Comparison of ENCODE assay signal across 1 cellular context in genomic region chr1:109586055-109586454, GRCh38.
TF ChIP-seq lines count a peak whose summit lies in the region.

No MANE protein-coding gene starts in this region.

TF ChIP-seq in HepG2, 621 proteins besides CTCF, POLR2A, EP300 and RAD21 (continued from another document and continues in another):
- TF ChIP-seq THAP8 (CRISPR knock-in tag; IDR thresholded peaks at IDR 0.05; ENCODE audit: borderline replicate concordance), result no peak
- TF ChIP-seq TFDP1 (CRISPR knock-in tag; IDR thresholded peaks at IDR 0.05; ENCODE audit: borderline replicate concordance), result no peak
- TF ChIP-seq ZFP41 (CRISPR knock-in tag; IDR thresholded peaks at IDR 0.05; ENCODE audit: borderline replicate concordance), result no peak
- peak; percentile 40; the same call in 1 of the 2 replicates for TF ChIP-seq IRF2 (CRISPR knock-in tag; IDR thresholded peaks at IDR 0.05)
- TF ChIP-seq SALL1 (CRISPR knock-in tag; IDR thresholded peaks at IDR 0.05), result peak; percentile 86; the same call in 1 of the 2 replicates
- peak; percentile 32; the same call in 1 of the 2 replicates for TF ChIP-seq ZNF124 (CRISPR knock-in tag; IDR thresholded peaks at IDR 0.05)
- TF ChIP-seq PBX3 (CRISPR knock-in tag; IDR thresholded peaks at IDR 0.05; ENCODE audit: borderline replicate concordance), result no peak
- TF ChIP-seq KDM3A (CRISPR knock-in tag; IDR thresholded peaks at IDR 0.05; ENCODE audit: low read depth), result no peak
- TF ChIP-seq BATF2 (CRISPR knock-in tag; IDR thresholded peaks at IDR 0.05), result no peak
- TF ChIP-seq EEA1 (CRISPR knock-in tag; IDR thresholded peaks at IDR 0.05; ENCODE audit: borderline replicate concordance), result no peak
- TF ChIP-seq ZC3H4 (CRISPR knock-in tag; IDR thresholded peaks at IDR 0.05; ENCODE audit: borderline replicate concordance), result no peak
- TF ChIP-seq ZSCAN9 (CRISPR knock-in tag; IDR thresholded peaks at IDR 0.05; ENCODE audit: borderline replicate concordance), result 0 out of 2 replicates have a peak, but pooled peaks have one; percentile 20
- peak; percentile 50; the same call in 1 of the 2 replicates for TF ChIP-seq TCF7 (IDR thresholded peaks at IDR 0.05; ENCODE audit: low read depth)
- no peak for TF ChIP-seq ZNF232 (CRISPR knock-in tag; IDR thresholded peaks at IDR 0.05; ENCODE audit: borderline replicate concordance)
- TF ChIP-seq RFX3 (CRISPR knock-in tag; IDR thresholded peaks at IDR 0.05), result no peak
- TF ChIP-seq ZNF605 (CRISPR knock-in tag; IDR thresholded peaks at IDR 0.05), result no peak
- no peak for TF ChIP-seq ZNF770 (CRISPR knock-in tag; IDR thresholded peaks at IDR 0.05)
- 0 out of 2 replicates have a peak, but pooled peaks have one; percentile 17 for TF ChIP-seq RERE (CRISPR knock-in tag; IDR thresholded peaks at IDR 0.05; ENCODE audit: low read depth)
- TF ChIP-seq FOXJ3 (CRISPR knock-in tag; IDR thresholded peaks at IDR 0.05; ENCODE audit: borderline replicate concordance), result peak; percentile 35; the same call in 1 of the 2 replicates
- peak; percentile 23; the same call in 1 of the 2 replicates for TF ChIP-seq MLX (CRISPR knock-in tag; IDR thresholded peaks at IDR 0.05)
- TF ChIP-seq ZNF615 (CRISPR knock-in tag; IDR thresholded peaks at IDR 0.05; ENCODE audit: borderline replicate concordance), result no peak
- no peak for TF ChIP-seq EHMT2 (IDR thresholded peaks at IDR 0.05; ENCODE audit: borderline replicate concordance, low read depth, low read length)
- TF ChIP-seq ZNF263 (CRISPR knock-in tag; IDR thresholded peaks at IDR 0.05), result no peak
- no peak for TF ChIP-seq ZNF160 (CRISPR knock-in tag; IDR thresholded peaks at IDR 0.05)
- TF ChIP-seq ZNF577 (CRISPR knock-in tag; IDR thresholded peaks at IDR 0.05; ENCODE audit: borderline replicate concordance, low read depth), result no peak
- no peak for TF ChIP-seq ZNF10 (CRISPR knock-in tag; IDR thresholded peaks at IDR 0.05; ENCODE audit: borderline replicate concordance, low read depth)
- TF ChIP-seq POGZ (CRISPR knock-in tag; IDR thresholded peaks at IDR 0.05), result peak; percentile 36; the same call in 1 of the 2 replicates
- peak; percentile 53 for TF ChIP-seq PPARG (CRISPR knock-in tag; conservative IDR thresholded peaks at IDR 0.05)
- TF ChIP-seq ZSCAN20 (CRISPR knock-in tag; IDR thresholded peaks at IDR 0.05; ENCODE audit: borderline replicate concordance), result 0 out of 2 replicates have a peak, but pooled peaks have one; percentile 47
- TF ChIP-seq ZNF766 (CRISPR knock-in tag; IDR thresholded peaks at IDR 0.05; ENCODE audit: borderline replicate concordance), result no peak
- TF ChIP-seq NCOA1 (CRISPR knock-in tag; IDR thresholded peaks at IDR 0.05), result no peak
- no peak for TF ChIP-seq ZNF557 (CRISPR knock-in tag; IDR thresholded peaks at IDR 0.05)
- TF ChIP-seq CSRNP1 (CRISPR knock-in tag; IDR thresholded peaks at IDR 0.05), result no peak
- no peak for TF ChIP-seq SRSF1 (optimal IDR thresholded peaks at IDR 0.05; ENCODE audit: low read depth, low read length)
- TF ChIP-seq HOXA5 (CRISPR knock-in tag; IDR thresholded peaks at IDR 0.05), result no peak
- peak; percentile 68 for TF ChIP-seq FOXP4 (CRISPR knock-in tag; IDR thresholded peaks at IDR 0.05)
- no peak for TF ChIP-seq ARNTL (CRISPR knock-in tag; IDR thresholded peaks at IDR 0.05)
- peak; percentile 81 for TF ChIP-seq HDAC2 (CRISPR knock-in tag; IDR thresholded peaks at IDR 0.05)
- peak; percentile 65 for TF ChIP-seq NCOA2 (CRISPR knock-in tag; IDR thresholded peaks at IDR 0.05)
- TF ChIP-seq MAFG (CRISPR knock-in tag; IDR thresholded peaks at IDR 0.05), result no peak
- TF ChIP-seq HES4 (CRISPR knock-in tag; IDR thresholded peaks at IDR 0.05; ENCODE audit: borderline replicate concordance), result no peak
- TF ChIP-seq MED1 (CRISPR knock-in tag; IDR thresholded peaks at IDR 0.05), result peak; percentile 71
- TF ChIP-seq SKIL (CRISPR knock-in tag; IDR thresholded peaks at IDR 0.05; ENCODE audit: borderline replicate concordance), result no peak
- TF ChIP-seq GATAD2A (CRISPR knock-in tag; IDR thresholded peaks at IDR 0.05), result peak; percentile 66
- TF ChIP-seq LCORL (IDR thresholded peaks at IDR 0.05), result no peak
- peak; percentile 80 for TF ChIP-seq LCORL (CRISPR knock-in tag; IDR thresholded peaks at IDR 0.05)
